ENCODE assay signal across 23 cellular contexts in genomic region chr6:121961726-121962125, GRCh38.
"Had no signal": no experiment of that assay in that cellular context is flagged by ENCODE, and none has a peak within 500 bp of the region (broad histone marks: within the 10 kb centered on the region; RNA-seq: fewer than 3 reads in every experiment).

No MANE protein-coding gene starts in this region.

- ATAC-seq: Panc1, PC-3, Right ventricle myocardium inferior, SK-N-SH treated with all-trans-retinoic acid at 6 μM for 48 hours had no signal

- H3K9me3 ChIP-seq: MG63, SJCRH30 had no signal

- DNase-seq: KBM-7; MG63; NCI-H1092; NCI-H1105 treated with DMSO at 0.1 percent for 48 hours; NCI-H1417 treated with DMSO at 0.1 percent for 48 hours; NCI-H146; NCI-H1694 treated with DMSO at 0.1 percent for 48 hours; NCI-H1930; NCI-H2081; NCI-H2171; NCI-H226; NCI-H446; NCI-H510A; NCI-H524 treated with DMSO at 0.1 percent for 48 hours; NCI-H69; NCI-H774; NK-92 treated with Interleukin-12 subunit alpha and Interleukin-12 subunit beta, amount 100 ng/mL, for 24 hours; PC-3; SHP77 treated with DMSO at 0.1 percent for 48 hours; SJCRH30 had no signal

- H3K4me3 ChIP-seq: MG63, SJCRH30 had no signal

- H3K4me1 ChIP-seq: SJCRH30 had no signal

- H3K36me3 ChIP-seq: MG63, SJCRH30 had no signal

- H3K27me3 ChIP-seq: MG63, SJCRH30 had no signal

- H3K27ac ChIP-seq: SJCRH30 had no signal
